ENCODE assay signal across 17 cellular contexts in the genomic region with DNA sequence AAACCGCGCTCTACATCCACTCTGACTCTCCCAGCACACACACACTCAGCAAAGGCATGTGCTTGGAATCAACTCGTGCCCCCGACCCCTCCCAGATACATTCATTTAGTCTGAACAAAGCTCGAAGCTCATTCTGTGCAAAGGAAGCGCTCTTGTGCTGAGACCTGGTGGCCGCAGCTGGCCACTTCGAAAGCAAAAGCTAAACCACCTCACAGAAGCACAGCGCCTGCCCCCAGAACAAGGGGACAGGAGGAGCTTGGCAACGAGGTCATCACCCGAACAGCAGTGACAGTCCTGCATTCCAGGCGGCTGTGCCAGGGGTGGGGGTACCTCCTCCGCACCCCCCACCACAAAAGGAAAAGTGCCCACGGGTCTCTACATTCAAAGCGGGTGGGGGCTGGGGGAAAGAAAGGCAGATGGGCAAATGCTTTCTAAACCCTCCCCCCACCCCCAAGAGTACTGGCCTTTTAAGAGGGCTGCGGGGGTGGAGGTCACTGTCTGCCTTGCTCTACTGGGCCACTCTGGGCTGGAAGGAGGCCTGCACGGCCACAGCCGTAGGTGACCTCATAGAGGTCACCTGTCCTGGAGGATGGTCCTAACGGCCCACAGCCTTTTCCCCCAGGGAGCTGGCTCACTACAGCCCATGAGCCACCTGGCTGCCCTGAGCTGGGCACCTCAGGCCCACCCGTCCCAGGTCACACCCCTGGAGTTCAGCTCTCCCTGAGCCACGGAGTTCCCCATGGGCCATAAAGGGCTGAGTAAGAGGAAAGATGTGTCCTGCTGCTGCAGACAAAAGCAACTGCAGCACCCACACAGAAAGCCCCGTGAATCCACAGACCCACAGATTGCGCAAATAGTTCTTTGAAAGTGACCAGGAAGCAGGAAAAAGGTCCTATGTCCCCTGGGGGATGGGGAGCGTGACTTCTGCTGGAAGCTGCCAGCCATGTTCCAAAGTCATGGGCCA. TPM values are rescaled to one million over a fixed set of nuclear protein-coding genes. Genes with fewer than 3 reads are reported as not detected.
DNase-seq lines count a peak whose midpoint lies in the region; ATAC-seq, FAIRE-seq and TF ChIP-seq lines count a peak whose summit lies in the region.
"Had no signal": no experiment of that assay in that cellular context is flagged by ENCODE, and none has a peak within 500 bp of the region (broad histone marks: within the 10 kb centered on the region; RNA-seq: fewer than 3 reads in every experiment).

No MANE protein-coding gene starts in this region.

- H3K4me3 ChIP-seq in IMR-90 (ENCODE audit: insufficient read depth, low read depth, low read length) (no peak overlapping the region), K562 (no peak overlapping the region), left lung (no peak overlapping the region), smooth muscle cell (no peak overlapping the region), psoas muscle (no peak overlapping the region)

- no peak for TF ChIP-seq RAD21 in IMR-90 (IDR thresholded peaks at IDR 0.05; ENCODE audit: low read length)
- no peak for TF ChIP-seq RAD21 in K562 (CRISPR knock-in tag; conservative IDR thresholded peaks at IDR 0.05 in 1 of 2, IDR thresholded peaks at IDR 0.05 in 1 of 2)

- H2BK20ac ChIP-seq in IMR-90 (ENCODE audit: low read depth, low read length), result no peak overlapping the region

- H3K9me3 Mint-ChIP-seq in activated CD4-positive, alpha-beta memory T cell treated with anti-CD3 and anti-CD28 coated beads for 36 hours, result no peaks in the 10 kb centered on the region
- H3K9me3 Mint-ChIP-seq: CD4-positive, alpha-beta T cell; central memory CD8-positive, alpha-beta T cell; T-cell had no signal

- H4K8ac ChIP-seq in IMR-90 (ENCODE audit: low read depth in 2 of 2, low read length in 2 of 2), result no peak overlapping the region

- H2AK9ac ChIP-seq in IMR-90 (replicated peaks; ENCODE audit: low read depth, low read length, poor library complexity), result no peak overlapping the region

- no peak overlapping the region for H3K18ac ChIP-seq in IMR-90 (ENCODE audit: low read depth, low read length)

- no peak for TF ChIP-seq CTCF in IMR-90 (conservative IDR thresholded peaks at IDR 0.05; ENCODE audit: low read depth, low read length)
- no peak for TF ChIP-seq CTCF in K562 (IDR thresholded peaks at IDR 0.05 in 2 of 3, conservative IDR thresholded peaks at IDR 0.05 in 1 of 3; ENCODE audit: insufficient read depth in 2 of 3, low read depth in 1 of 3, low read length in 3 of 3)
- TF ChIP-seq CTCF in left lung (IDR thresholded peaks at IDR 0.05), result no peak
- no peak for TF ChIP-seq CTCF in smooth muscle cell (IDR thresholded peaks at IDR 0.05; ENCODE audit: borderline replicate concordance, insufficient read depth, poor library complexity, severe bottlenecking)
- TF ChIP-seq CTCF in psoas muscle (IDR thresholded peaks at IDR 0.05), result no peak

- H3K9ac ChIP-seq in IMR-90 (ENCODE audit: low read depth, low read length), result no peak overlapping the region
- peak overlapping the region in 1 of 2 experiments; percentile 78; a peak in 2 of 4 replicates for H3K9ac ChIP-seq in K562 (ENCODE audit: insufficient read depth in 1 of 2, low read depth in 2 of 2, low read length in 2 of 2)
- H3K9ac ChIP-seq in smooth muscle cell (ENCODE audit: low read depth), result no peak overlapping the region

- FAIRE-seq in K562 (lab: Jason Lieb, UNC), result no peak
- FAIRE-seq: keratinocyte had no signal

- H4K91ac ChIP-seq in IMR-90 (ENCODE audit: insufficient read depth, low read depth, low read length), result no peak overlapping the region

- H3K27ac ChIP-seq in IMR-90 (ENCODE audit: insufficient read depth, low read length), result no peak overlapping the region
- H3K27ac ChIP-seq in K562 (ENCODE audit: extremely low read depth, low read depth, low read length), result no peak overlapping the region
- H3K27ac ChIP-seq in left lung, result no peak overlapping the region
- no peak overlapping the region for H3K27ac ChIP-seq in smooth muscle cell (ENCODE audit: low read depth)
- no peak overlapping the region for H3K27ac ChIP-seq in psoas muscle

- H4K5ac ChIP-seq in IMR-90 (ENCODE audit: low read depth, low read length), result no peak overlapping the region

- no peak overlapping the region for H2BK15ac ChIP-seq in IMR-90 (ENCODE audit: low read depth, low read length)

- H3K4me2 ChIP-seq in IMR-90 (ENCODE audit: low read depth, low read length) (peak overlapping the region; percentile 57; the same call in 1 of the 2 replicates), K562 (ENCODE audit: insufficient read depth, low read length) (no peak overlapping the region), smooth muscle cell (peak overlapping the region; percentile 48)

- H2AFZ ChIP-seq in IMR-90 (replicated peaks; ENCODE audit: low read length, poor library complexity) (peak overlapping the region; percentile 69), K562 (ENCODE audit: low read depth, low read length) (no peak overlapping the region), smooth muscle cell (ENCODE audit: low read depth) (no peak overlapping the region)

- no peak overlapping the region for H3K56ac ChIP-seq in IMR-90 (ENCODE audit: extremely low read depth, insufficient read depth, low read length)

- in situ Hi-C loops in IMR-90 (cut with MboI; ENCODE audit: low sequenced_read_pairs) (no loop called here), K562 (cut with MboI) (no loop called here)

- H3K4ac ChIP-seq in IMR-90 (ENCODE audit: low read depth, low read length), result no peak overlapping the region

- H3K27me3 ChIP-seq in IMR-90 (ENCODE audit: control insufficient read depth, insufficient read depth, low read length), result peaks cover 2% of the 10 kb centered on the region; the same call in 1 of the 2 replicates
- H3K27me3 ChIP-seq in K562 (ENCODE audit: control insufficient read depth in 2 of 2, insufficient read depth in 2 of 2, low read length in 2 of 2), result no peaks in the 10 kb centered on the region
- no peaks in the 10 kb centered on the region for H3K27me3 ChIP-seq in left lung
- H3K27me3 ChIP-seq in smooth muscle cell (ENCODE audit: low read depth), result no peaks in the 10 kb centered on the region
- H3K27me3 ChIP-seq in psoas muscle (ENCODE audit: insufficient read depth in 3 of 3, low read length in 2 of 3), result no peaks in the 10 kb centered on the region

- dilution Hi-C loops in IMR-90 (cut with HindIII; ENCODE audit: low sequenced_read_pairs, unreplicated experiment), result no loop called here

- H3K9me1 ChIP-seq in IMR-90 (ENCODE audit: insufficient read depth, low read length) (no peaks in the 10 kb centered on the region), K562 (ENCODE audit: control insufficient read depth, insufficient read depth, low read length) (no peaks in the 10 kb centered on the region)

- no peaks in the 10 kb centered on the region for H3K36me3 ChIP-seq in IMR-90 (ENCODE audit: control insufficient read depth, insufficient read depth, low read length)
- no peaks in the 10 kb centered on the region for H3K36me3 ChIP-seq in K562 (ENCODE audit: control insufficient read depth, insufficient read depth, low read length)
- peaks cover 0 to 18% of the 10 kb centered on the region in 2 donors for H3K36me3 ChIP-seq in left lung
- no peaks in the 10 kb centered on the region for H3K36me3 ChIP-seq in smooth muscle cell (ENCODE audit: low read depth)
- H3K36me3 ChIP-seq in psoas muscle (ENCODE audit: insufficient read depth in 1 of 2, low read depth in 1 of 2), result peaks cover 0 to 22% of the 10 kb centered on the region in 2 donors

- H3K4me1 ChIP-seq in IMR-90 (ENCODE audit: control insufficient read depth, insufficient read depth, low read length) (peaks cover 8% of the 10 kb centered on the region), K562 (replicated peaks in 1 of 2; ENCODE audit: control insufficient read depth in 2 of 2, insufficient read depth in 2 of 2, low read length in 2 of 2) (peaks cover 13 to 28% of the 10 kb centered on the region in 2 experiments), left lung (peaks cover 0 to 10% of the 10 kb centered on the region in 2 donors), smooth muscle cell (ENCODE audit: low read depth) (peaks cover 20% of the 10 kb centered on the region), psoas muscle (no peaks in the 10 kb centered on the region)

- H4K20me1 ChIP-seq in IMR-90 (ENCODE audit: insufficient read depth, low read length) (no peaks in the 10 kb centered on the region), K562 (replicated peaks; ENCODE audit: control insufficient read depth, insufficient read depth, low read length) (no peaks in the 10 kb centered on the region), smooth muscle cell (ENCODE audit: low read depth) (no peaks in the 10 kb centered on the region)

- no peaks in the 10 kb centered on the region for H3F3A ChIP-seq in smooth muscle cell (ENCODE audit: low read depth)

- POLR2A ChIA-PET in IMR-90 (lab: Charles Lee; ENCODE audit: unreplicated experiment) (no interaction called here), K562 (lab: Yijun Ruan, JAX) (interaction anchor here (0.7 kb wide), 2 partner anchors 110 to 448 kb away, joined by 3 read pairs; no protein-coding TSS in a partner anchor)
- POLR2A ChIA-PET in activated CD4-positive, alpha-beta memory T cell treated with anti-CD3 and anti-CD28 coated beads for 36 hours (lab: Charles Lee), result no interaction called here

- peak; percentile 42 for DNase-seq in IMR-90
- DNase-seq in K562 (ENCODE audit: extremely low read depth in 1 of 4, low spot score in 3 of 4), result no peak
- DNase-seq in left lung, result peak; percentile 39 to 54
- no peak for DNase-seq in smooth muscle cell (lab: John Stamatoyannopoulos, UW; ENCODE audit: unreplicated experiment)
- DNase-seq in psoas muscle, result no peak
- DNase-seq in activated CD4-positive, alpha-beta memory T cell treated with anti-CD3 and anti-CD28 coated beads for 36 hours, result no peak
- no peak for DNase-seq in NCI-H446 (lab: John Stamatoyannopoulos, UW)
- DNase-seq: activated CD4-positive, alpha-beta T cell treated with anti-CD3 and anti-CD28 coated beads, Interleukin-2, amount 50 U/mL, for 1 hour; activated gamma-delta T cell; CD4-positive, alpha-beta T cell; NCI-H187 treated with DMSO at 0.1 percent for 48 hours; occipital lobe; stimulated activated CD4-positive, alpha-beta T cell treated with anti-CD3 and anti-CD28 coated beads, Interleukin-4, amount 100 ng/mL, for 4 hours; T-cell had no signal

- intact Hi-C loops in IMR-90 (cut with micrococcal nuclease) (no loop called here), K562 (cut with micrococcal nuclease) (no loop called here), left lung (cut with DNase I) (no loop called here), psoas muscle (cut with DNase I) (loop anchor here in 1 of 2 donors (5.0 kb wide), 1 partner anchor 364 kb away; no protein-coding TSS in a partner anchor)
- intact Hi-C loops in activated CD4-positive, alpha-beta memory T cell treated with anti-CD3 and anti-CD28 coated beads for 36 hours (cut with micrococcal nuclease), result no loop called here

- TF ChIP-seq EP300 in K562 (IDR thresholded peaks at IDR 0.05; ENCODE audit: low read length), result no peak

- H3K79me1 ChIP-seq in IMR-90 (ENCODE audit: low read depth in 1 of 2, low read length in 2 of 2), result no peaks in the 10 kb centered on the region

- H3K4me3 Mint-ChIP-seq in activated CD4-positive, alpha-beta memory T cell treated with anti-CD3 and anti-CD28 coated beads for 36 hours, result no peak overlapping the region
- H3K4me3 Mint-ChIP-seq: CD4-positive, alpha-beta T cell; central memory CD8-positive, alpha-beta T cell; T-cell had no signal

- H2BK5ac ChIP-seq in IMR-90 (ENCODE audit: low read depth, low read length, poor library complexity, severe bottlenecking), result no peak overlapping the region

- no peak overlapping the region for H3K14ac ChIP-seq in IMR-90 (replicated peaks; ENCODE audit: low read depth, low read length)

- peaks cover 8% of the 10 kb centered on the region for H3K4me1 Mint-ChIP-seq in activated CD4-positive, alpha-beta memory T cell treated with anti-CD3 and anti-CD28 coated beads for 36 hours (ENCODE audit: low read depth)

- H2AK5ac ChIP-seq in IMR-90 (ENCODE audit: low read depth, low read length), result no peak overlapping the region

- no peak overlapping the region for H3K23ac ChIP-seq in IMR-90 (ENCODE audit: low read depth, low read length)

- H3K79me2 ChIP-seq in K562 (ENCODE audit: control insufficient read depth, insufficient read depth, low read length) (no peaks in the 10 kb centered on the region), smooth muscle cell (ENCODE audit: low read depth) (no peaks in the 10 kb centered on the region)

- no peak overlapping the region for H2BK120ac ChIP-seq in IMR-90 (ENCODE audit: low read depth, low read length)

- BruUV-seq in IMR-90 (replicated peaks; lab: Mats Ljungman, UMichigan), result no TSS peak
- BruUV-seq in K562 (replicated peaks; lab: Mats Ljungman, UMichigan), result no TSS peak

- no peaks in the 10 kb centered on the region for H3K36me3 Mint-ChIP-seq in activated CD4-positive, alpha-beta memory T cell treated with anti-CD3 and anti-CD28 coated beads for 36 hours

- TF ChIP-seq POLR2A in IMR-90 (IDR thresholded peaks at IDR 0.05; ENCODE audit: low read depth, low read length), result no peak
- TF ChIP-seq POLR2A in K562 (conservative IDR thresholded peaks at IDR 0.05), result no peak

- WGBS in IMR-90 (ENCODE audit: extremely low coverage in 2 of 2, insufficient read length in 1 of 2), 2 experiments, result 55% methylated on average over 6 of the region's 24 CpGs; no CpG with 5 or more reads in 1 of the 2 experiments
- WGBS in K562 (ENCODE audit: insufficient coverage, low coverage, missing lambda C conversion rate), result 62% methylated on average over 18 of the region's 24 CpGs
- 56% methylated on average over 24 of the region's 24 CpGs for WGBS in smooth muscle cell (ENCODE audit: low lambda C conversion rate)
- WGBS in psoas muscle, 3 donors, result 48 to 50% (median 48%) methylated on average over 24 of the region's 24 CpGs

- ATAC-seq in IMR-90 (ENCODE audit: low read depth) (peak; percentile 43), K562 (peak; percentile 66), left lung (peak; percentile 43), HG03159 (IDR thresholded peaks at IDR 0.05; ENCODE audit: unreplicated experiment) (no peak), psoas muscle (no peak)
- ATAC-seq: T-cell had no signal

- CTCF ChIA-PET in IMR-90 (lab: Yijun Ruan, JAX), result interaction anchor here (0.6 to 2.2 kb wide), 2 partner anchors 9 to 34 kb away, joined by 3 to 7 read pairs; partner anchors contain the start of gene APOBEC3H
- CTCF ChIA-PET in K562 (lab: Yijun Ruan, JAX; ENCODE audit: low intra/inter-chr PET ratio), result no interaction called here
- CTCF ChIA-PET in activated CD4-positive, alpha-beta memory T cell treated with anti-CD3 and anti-CD28 coated beads for 36 hours (lab: Charles Lee), result no interaction called here

- no peaks in the 10 kb centered on the region for H3K27me3 Mint-ChIP-seq in activated CD4-positive, alpha-beta memory T cell treated with anti-CD3 and anti-CD28 coated beads for 36 hours
- H3K27me3 Mint-ChIP-seq: CD4-positive, alpha-beta T cell; central memory CD8-positive, alpha-beta T cell; T-cell had no signal

- H3K27ac Mint-ChIP-seq in activated CD4-positive, alpha-beta memory T cell treated with anti-CD3 and anti-CD28 coated beads for 36 hours, result no peak overlapping the region
- H3K27ac Mint-ChIP-seq: CD4-positive, alpha-beta T cell had no signal

- no peaks in the 10 kb centered on the region for H3K9me3 ChIP-seq in IMR-90 (ENCODE audit: control insufficient read depth, insufficient read depth, low read length)
- H3K9me3 ChIP-seq in K562 (replicated peaks; ENCODE audit: control insufficient read depth, insufficient read depth, low read depth, low read length), result no peaks in the 10 kb centered on the region
- H3K9me3 ChIP-seq in left lung, result no peaks in the 10 kb centered on the region
- no peaks in the 10 kb centered on the region for H3K9me3 ChIP-seq in smooth muscle cell (replicated peaks; ENCODE audit: low read depth)
- H3K9me3 ChIP-seq in psoas muscle, result no peaks in the 10 kb centered on the region

RNA-seq across cellular contexts. Expression of gene CBX7, which starts 21.3 kb away (rescaled TPM):
- total RNA-seq in IMR-90 (2012; rRNA removed) (0.56 and 0.90 TPM in 2 replicates), K562 (2014; rRNA removed) (2.9 and 5.0 TPM in 2 replicates), K562 (2014; rRNA removed; fragmentation: Illumina TruSeq; extraction: Trizol) (1.3 and 1.4 TPM in 2 replicates), K562 (2015; rRNA removed; fragmentation: Illumina TruSeq; extraction: Trizol) (0.83 and 0.87 TPM in 2 replicates), K562 (2021) (4.1 and 4.8 TPM in 2 replicates), left lung (10 to 100 TPM; 17.1 to 17.7 TPM), smooth muscle cell (0.40 and 4.8 TPM in 2 replicates), psoas muscle (10 to 100 TPM; 38.0 to 46.8 (median 39.2) TPM)
- polyA plus RNA-seq in IMR-90 (2012; rRNA removed) (3.4 and 3.6 TPM in 2 replicates), K562 (2011; rRNA removed) (3.8 and 4.2 TPM in 2 replicates), K562 (2014; fragmentation: Illumina TruSeq; extraction: Trizol) (2.8 and 3.5 TPM in 2 replicates), K562 (2014; fragmentation: Nextera tagmentation; extraction: Ambion mirVana) (under 1 TPM; 0.04 to 0.13 TPM), K562 (2014; rRNA removed) (4.8 and 5.2 TPM in 2 replicates), smooth muscle cell (1.7 and 2.2 TPM in 2 replicates), psoas muscle (10 to 100 TPM; 12.2 to 52.9 (median 30.5) TPM)
- polyA plus RNA-seq in IMR-90 (2012; cell fraction: cytosol; rRNA removed), result 1.9 and 2.8 TPM in 2 replicates
- 13.5 and 15.7 TPM in 2 replicates for polyA plus RNA-seq in IMR-90 (2012; cell fraction: nucleus; rRNA removed; ENCODE audit: low replicate concordance)
- 12.1 and 26.6 TPM in 2 replicates for total RNA-seq in K562 (2011; cell fraction: chromatin; rRNA removed; ENCODE audit: low replicate concordance)
- total RNA-seq in K562 (2011; cell fraction: nucleolus; rRNA removed), result 16.8 and 18.7 TPM in 2 replicates
- total RNA-seq in K562 (2011; cell fraction: nucleoplasm; rRNA removed), result 17.3 and 19.4 TPM in 2 replicates
- 3.7 and 6.6 TPM in 2 replicates for polyA plus RNA-seq in K562 (2011; cell fraction: cytosol; rRNA removed)
- 9.5 and 17.5 TPM in 2 replicates for polyA plus RNA-seq in K562 (2011; cell fraction: nucleus; rRNA removed)
- polyA plus RNA-seq in K562 (2012), result 2.9 and 5.9 TPM in 2 replicates
- 1.6 and 2.9 TPM in 2 replicates for polyA minus RNA-seq in K562 (2011; rRNA and poly(A)+ RNA removed)
- polyA minus RNA-seq in K562 (2011; cell fraction: cytosol; rRNA and poly(A)+ RNA removed), result 1.3 and 4.7 TPM in 2 replicates
- 4.7 and 4.8 TPM in 2 replicates for polyA minus RNA-seq in K562 (2011; cell fraction: nucleus; rRNA and poly(A)+ RNA removed)
- total RNA-seq in activated CD4-positive, alpha-beta memory T cell treated with anti-CD3 and anti-CD28 coated beads for 36 hours, result 10 to 100 TPM; 35.7 to 37.7 TPM

RNA-seq across cellular contexts. Expression of gene APOBEC3H, which starts 34.1 kb away (rescaled TPM):
- total RNA-seq in IMR-90 (2012; rRNA removed) (0.18 TPM in 1 of 2 replicates, not detected in the other), K562 (2014; rRNA removed) (not detected in 2 replicates), K562 (2014; rRNA removed; fragmentation: Illumina TruSeq; extraction: Trizol) (not detected in 2 replicates), K562 (2015; rRNA removed; fragmentation: Illumina TruSeq; extraction: Trizol) (not detected in 2 replicates), K562 (2021) (not detected in 2 replicates), left lung (1 to 10 TPM in 1 of 2 donors, under 1 TPM in 1; 0.94 to 1.3 TPM), smooth muscle cell (0.31 TPM in 1 of 2 replicates, not detected in the other), psoas muscle (not detected)
- polyA plus RNA-seq in IMR-90 (2012; rRNA removed) (not detected in 2 replicates), K562 (2011; rRNA removed) (not detected in 2 replicates), K562 (2014; fragmentation: Illumina TruSeq; extraction: Trizol) (not detected in 2 replicates), K562 (2014; fragmentation: Nextera tagmentation; extraction: Ambion mirVana) (under 1 TPM in 1 of 2 experiments, not detected in 1; 0.10 TPM), K562 (2014; rRNA removed) (0.21 TPM in 1 of 2 replicates, not detected in the other), smooth muscle cell (0.57 and 1.5 TPM in 2 replicates), psoas muscle (under 1 TPM in 1 of 3 donors, not detected in 2; 0.12 TPM)
- 0.09 TPM in 1 of 2 replicates, not detected in the other for polyA plus RNA-seq in IMR-90 (2012; cell fraction: cytosol; rRNA removed)
- polyA plus RNA-seq in IMR-90 (2012; cell fraction: nucleus; rRNA removed; ENCODE audit: low replicate concordance), result 0.60 TPM in 1 of 2 replicates, not detected in the other
- not detected in 2 replicates for total RNA-seq in K562 (2011; cell fraction: chromatin; rRNA removed; ENCODE audit: low replicate concordance)
- total RNA-seq in K562 (2011; cell fraction: nucleolus; rRNA removed), result not detected in 2 replicates
- not detected in 2 replicates for total RNA-seq in K562 (2011; cell fraction: nucleoplasm; rRNA removed)
- polyA plus RNA-seq in K562 (2011; cell fraction: cytosol; rRNA removed), result not detected in 2 replicates
- polyA plus RNA-seq in K562 (2011; cell fraction: nucleus; rRNA removed), result 0.24 TPM in 2 replicates
- 0.08 TPM in 1 of 2 replicates, not detected in the other for polyA plus RNA-seq in K562 (2012)
- polyA minus RNA-seq in K562 (2011; rRNA and poly(A)+ RNA removed), result not detected in 2 replicates
- not detected in 2 replicates for polyA minus RNA-seq in K562 (2011; cell fraction: cytosol; rRNA and poly(A)+ RNA removed)
- not detected in 2 replicates for polyA minus RNA-seq in K562 (2011; cell fraction: nucleus; rRNA and poly(A)+ RNA removed)
- total RNA-seq in activated CD4-positive, alpha-beta memory T cell treated with anti-CD3 and anti-CD28 coated beads for 36 hours, result 10 to 100 TPM; 23.6 to 25.3 TPM
- total RNA-seq: occipital lobe had no signal

RNA-seq across cellular contexts. Expression of gene APOBEC3G, which starts 54.1 kb away (rescaled TPM):
- total RNA-seq in IMR-90 (2012; rRNA removed) (6.7 and 7.0 TPM in 2 replicates), K562 (2014; rRNA removed) (7.8 and 8.2 TPM in 2 replicates), K562 (2014; rRNA removed; fragmentation: Illumina TruSeq; extraction: Trizol) (7.1 and 7.2 TPM in 2 replicates), K562 (2015; rRNA removed; fragmentation: Illumina TruSeq; extraction: Trizol) (5.2 and 5.3 TPM in 2 replicates), K562 (2021) (6.2 and 6.6 TPM in 2 replicates), left lung (10 to 100 TPM in 1 of 2 donors, 1 to 10 TPM in 1; 8.2 to 15.7 TPM), smooth muscle cell (1.9 and 10.3 TPM in 2 replicates), psoas muscle (1 to 10 TPM; 1.0 to 1.6 (median 1.3) TPM)
- polyA plus RNA-seq in IMR-90 (2012; rRNA removed) (4.7 and 5.3 TPM in 2 replicates), K562 (2011; rRNA removed) (6.8 and 12.6 TPM in 2 replicates), K562 (2014; fragmentation: Illumina TruSeq; extraction: Trizol) (9.1 and 12.0 TPM in 2 replicates), K562 (2014; fragmentation: Nextera tagmentation; extraction: Ambion mirVana) (10 to 100 TPM; 20.4 to 20.8 TPM), K562 (2014; rRNA removed) (11.4 and 14.3 TPM in 2 replicates), smooth muscle cell (2.9 and 3.2 TPM in 2 replicates), psoas muscle (1 to 10 TPM in 1 of 3 donors, under 1 TPM in 2; 0.45 to 1.1 (median 0.93) TPM)
- polyA plus RNA-seq in IMR-90 (2012; cell fraction: cytosol; rRNA removed), result 3.1 and 4.4 TPM in 2 replicates
- 4.7 and 8.9 TPM in 2 replicates for polyA plus RNA-seq in IMR-90 (2012; cell fraction: nucleus; rRNA removed; ENCODE audit: low replicate concordance)
- 9.8 and 25.1 TPM in 2 replicates for total RNA-seq in K562 (2011; cell fraction: chromatin; rRNA removed; ENCODE audit: low replicate concordance)
- total RNA-seq in K562 (2011; cell fraction: nucleolus; rRNA removed), result 18.3 and 21.7 TPM in 2 replicates
- total RNA-seq in K562 (2011; cell fraction: nucleoplasm; rRNA removed), result 14.8 and 18.6 TPM in 2 replicates
- polyA plus RNA-seq in K562 (2011; cell fraction: cytosol; rRNA removed), result 6.6 and 11.1 TPM in 2 replicates
- 5.5 and 10.5 TPM in 2 replicates for polyA plus RNA-seq in K562 (2011; cell fraction: nucleus; rRNA removed)
- 6.7 and 14.8 TPM in 2 replicates for polyA plus RNA-seq in K562 (2012)
- 6.3 and 11.5 TPM in 2 replicates for polyA minus RNA-seq in K562 (2011; rRNA and poly(A)+ RNA removed)
- polyA minus RNA-seq in K562 (2011; cell fraction: cytosol; rRNA and poly(A)+ RNA removed), result 4.2 and 6.1 TPM in 2 replicates
- polyA minus RNA-seq in K562 (2011; cell fraction: nucleus; rRNA and poly(A)+ RNA removed), result 6.1 and 7.0 TPM in 2 replicates
- total RNA-seq in activated CD4-positive, alpha-beta memory T cell treated with anti-CD3 and anti-CD28 coated beads for 36 hours, result 100 to 1,000 TPM; 106 to 108 TPM

Comparison
In these comparisons a context has a peak if more than half of its experiments do, and no peak if none do; other contexts are left out.
1. ATAC-seq: peak in IMR-90 (single experiment), K562 (single experiment) and left lung (single experiment); none in HG03159 (single experiment) and psoas muscle (0 of 4).
2. DNase-seq: peak in IMR-90 (single experiment) and left lung (2 of 2); none in K562 (0 of 4), smooth muscle cell (single experiment), psoas muscle (0 of 2), activated CD4-positive, alpha-beta memory T cell treated with anti-CD3 and anti-CD28 coated beads for 36 hours (single experiment) and NCI-H446 (0 of 2).
3. RNA of gene APOBEC3H, which starts 34.1 kb away (total RNA-seq): 23.6 to 25.3 TPM in activated CD4-positive, alpha-beta memory T cell treated with anti-CD3 and anti-CD28 coated beads for 36 hours; 0.94 to 1.3 TPM in left lung, 0.31 TPM in smooth muscle cell, 0.18 TPM in IMR-90, not detected in K562 and not detected in psoas muscle; every median in the first group is over 10 times any median in the second.